Comparison of ENCODE assay signal across 13 cellular contexts in genomic region chr7:56007167-56007652, GRCh38. TPM values are rescaled to one million over a fixed set of nuclear protein-coding genes. Genes with fewer than 3 reads are reported as not detected.
A peak's percentile ranks its signal among the peaks of the same experiment; 100 is the strongest.
DNase-seq lines count a peak whose midpoint lies in the region; ATAC-seq and TF ChIP-seq lines count a peak whose summit lies in the region.
"Had no signal": no experiment of that assay in that cellular context is flagged by ENCODE, and none has a peak within 500 bp of the region (broad histone marks: within the 10 kb centered on the region; RNA-seq: fewer than 3 reads in every experiment).

No MANE protein-coding gene starts in this region.

- no peak overlapping the region for H3K4me3 Mint-ChIP-seq in activated CD4-positive, alpha-beta T cell treated with anti-CD3 and anti-CD28 coated beads for 36 hours
- no peak overlapping the region for H3K4me3 Mint-ChIP-seq in stimulated activated effector memory CD8-positive, alpha-beta T cell treated with anti-CD3 and anti-CD28 coated beads, Interleukin-12 subunit alpha, Interleukin-12 subunit beta, amount 100 ng/mL, for 72 hours

- POLR2A ChIA-PET in activated CD4-positive, alpha-beta T cell treated with anti-CD3 and anti-CD28 coated beads for 36 hours (lab: Charles Lee): interaction anchor here (0.5 kb wide), 1 partner anchor 65 kb away, joined by 12 read pairs; no protein-coding TSS in a partner anchor

- no peaks in the 10 kb centered on the region for H3K4me1 Mint-ChIP-seq in activated CD4-positive, alpha-beta T cell treated with anti-CD3 and anti-CD28 coated beads for 36 hours
- H3K4me1 Mint-ChIP-seq in stimulated activated effector memory CD8-positive, alpha-beta T cell treated with anti-CD3 and anti-CD28 coated beads, Interleukin-12 subunit alpha, Interleukin-12 subunit beta, amount 100 ng/mL, for 72 hours: peaks cover 4% of the 10 kb centered on the region

- intact Hi-C loops in activated CD4-positive, alpha-beta T cell treated with anti-CD3 and anti-CD28 coated beads for 36 hours (cut with DNase I, micrococcal nuclease): no loop called here

- H3K4me3 ChIP-seq in choroid plexus epithelial cell (ENCODE audit: low read depth, low read length): no peak overlapping the region
- H3K4me3 ChIP-seq: adrenal gland, PC-9 had no signal

- ATAC-seq in activated CD4-positive, alpha-beta T cell treated with anti-CD3 and anti-CD28 coated beads for 36 hours: peak; percentile 32
- ATAC-seq in stimulated activated effector memory CD8-positive, alpha-beta T cell treated with anti-CD3 and anti-CD28 coated beads, Interleukin-12 subunit alpha, Interleukin-12 subunit beta, amount 100 ng/mL, for 72 hours: peak; percentile 62

- H3K27me3 Mint-ChIP-seq in activated CD4-positive, alpha-beta T cell treated with anti-CD3 and anti-CD28 coated beads for 36 hours: no peaks in the 10 kb centered on the region

- DNase-seq in activated CD4-positive, alpha-beta T cell treated with anti-CD3 and anti-CD28 coated beads for 36 hours: no peak
- no peak for DNase-seq in activated CD4-positive, alpha-beta T cell treated with anti-CD3 and anti-CD28 coated beads, Interleukin-2, amount 50 U/mL, for 1 hour
- DNase-seq in NCI-H1436 treated with DMSO at 0.1 percent for 48 hours (lab: John Stamatoyannopoulos, UW) (peak; percentile 66), choroid plexus epithelial cell (ENCODE audit: low read depth) (peak; percentile 25), NCI-H187 (lab: John Stamatoyannopoulos, UW) (no peak), midbrain (lab: John Stamatoyannopoulos, UW) (no peak), NCI-H526 treated with DMSO at 0.1 percent for 48 hours (lab: John Stamatoyannopoulos, UW) (no peak)
- no peak for DNase-seq in stimulated activated effector memory CD8-positive, alpha-beta T cell treated with anti-CD3 and anti-CD28 coated beads, Interleukin-12 subunit alpha, Interleukin-12 subunit beta, amount 100 ng/mL, for 72 hours (ENCODE audit: low spot score in 2 of 2)
- DNase-seq: H7, NCI-H2029, T1000 had no signal

- H3K9me3 Mint-ChIP-seq in activated CD4-positive, alpha-beta T cell treated with anti-CD3 and anti-CD28 coated beads for 36 hours (ENCODE audit: low read depth): no peaks in the 10 kb centered on the region
- H3K9me3 Mint-ChIP-seq in stimulated activated effector memory CD8-positive, alpha-beta T cell treated with anti-CD3 and anti-CD28 coated beads, Interleukin-12 subunit alpha, Interleukin-12 subunit beta, amount 100 ng/mL, for 72 hours: no peaks in the 10 kb centered on the region

- no peak for TF ChIP-seq CTCF in choroid plexus epithelial cell (conservative IDR thresholded peaks at IDR 0.05; ENCODE audit: low read depth, low read length)

- H3K27ac Mint-ChIP-seq in activated CD4-positive, alpha-beta T cell treated with anti-CD3 and anti-CD28 coated beads for 36 hours: no peak overlapping the region
- H3K27ac Mint-ChIP-seq in stimulated activated effector memory CD8-positive, alpha-beta T cell treated with anti-CD3 and anti-CD28 coated beads, Interleukin-12 subunit alpha, Interleukin-12 subunit beta, amount 100 ng/mL, for 72 hours: no peak overlapping the region

- H3K36me3 Mint-ChIP-seq in activated CD4-positive, alpha-beta T cell treated with anti-CD3 and anti-CD28 coated beads for 36 hours (ENCODE audit: low read depth): peaks cover 6% of the 10 kb centered on the region
- peaks cover 14% of the 10 kb centered on the region for H3K36me3 Mint-ChIP-seq in stimulated activated effector memory CD8-positive, alpha-beta T cell treated with anti-CD3 and anti-CD28 coated beads, Interleukin-12 subunit alpha, Interleukin-12 subunit beta, amount 100 ng/mL, for 72 hours

- CTCF ChIA-PET in activated CD4-positive, alpha-beta T cell treated with anti-CD3 and anti-CD28 coated beads for 36 hours (lab: Charles Lee): interaction anchor here (0.8 to 5.2 kb wide), 4 partner anchors 13 to 66 kb away, joined by 3 to 41 read pairs (median 4); no protein-coding TSS in a partner anchor

RNA-seq across cellular contexts. Expression of gene NIPSNAP2, which starts 42.8 kb away (rescaled TPM):
- total RNA-seq in activated CD4-positive, alpha-beta T cell treated with anti-CD3 and anti-CD28 coated beads for 36 hours: 10 to 100 TPM; 60.5 to 69.8 TPM

RNA-seq across cellular contexts. Expression of gene PSPH, which starts 44.0 kb away (rescaled TPM):
- total RNA-seq in activated CD4-positive, alpha-beta T cell treated with anti-CD3 and anti-CD28 coated beads for 36 hours: 10 to 100 TPM; 24.4 to 30.3 TPM

RNA-seq across cellular contexts. Expression of gene CCT6A, which starts 44.4 kb away (rescaled TPM):
- 100 to 1,000 TPM; 182 to 237 TPM for total RNA-seq in activated CD4-positive, alpha-beta T cell treated with anti-CD3 and anti-CD28 coated beads for 36 hours

RNA-seq across cellular contexts. Expression of gene MRPS17, which starts 55.5 kb away (rescaled TPM):
- total RNA-seq in activated CD4-positive, alpha-beta T cell treated with anti-CD3 and anti-CD28 coated beads for 36 hours: 10 to 100 TPM; 16.6 to 26.8 TPM

RNA-seq across cellular contexts. Expression of gene SUMF2, which starts 56.9 kb away (rescaled TPM):
- total RNA-seq in activated CD4-positive, alpha-beta T cell treated with anti-CD3 and anti-CD28 coated beads for 36 hours: 100 to 1,000 TPM; 117 to 128 TPM

Comparison
In these comparisons a context has a peak if more than half of its experiments do, and no peak if none do; other contexts are left out.
1. DNase-seq: peak in NCI-H1436 treated with DMSO at 0.1 percent for 48 hours (single experiment) and choroid plexus epithelial cell (single experiment); none in activated CD4-positive, alpha-beta T cell treated with anti-CD3 and anti-CD28 coated beads for 36 hours (single experiment), activated CD4-positive, alpha-beta T cell treated with anti-CD3 and anti-CD28 coated beads, Interleukin-2, amount 50 U/mL, for 1 hour (single experiment), stimulated activated effector memory CD8-positive, alpha-beta T cell treated with anti-CD3 and anti-CD28 coated beads, Interleukin-12 subunit alpha, Interleukin-12 subunit beta, amount 100 ng/mL, for 72 hours (0 of 2), NCI-H187 (0 of 2), midbrain (single experiment) and NCI-H526 treated with DMSO at 0.1 percent for 48 hours (single experiment).